In the genomic region with DNA sequence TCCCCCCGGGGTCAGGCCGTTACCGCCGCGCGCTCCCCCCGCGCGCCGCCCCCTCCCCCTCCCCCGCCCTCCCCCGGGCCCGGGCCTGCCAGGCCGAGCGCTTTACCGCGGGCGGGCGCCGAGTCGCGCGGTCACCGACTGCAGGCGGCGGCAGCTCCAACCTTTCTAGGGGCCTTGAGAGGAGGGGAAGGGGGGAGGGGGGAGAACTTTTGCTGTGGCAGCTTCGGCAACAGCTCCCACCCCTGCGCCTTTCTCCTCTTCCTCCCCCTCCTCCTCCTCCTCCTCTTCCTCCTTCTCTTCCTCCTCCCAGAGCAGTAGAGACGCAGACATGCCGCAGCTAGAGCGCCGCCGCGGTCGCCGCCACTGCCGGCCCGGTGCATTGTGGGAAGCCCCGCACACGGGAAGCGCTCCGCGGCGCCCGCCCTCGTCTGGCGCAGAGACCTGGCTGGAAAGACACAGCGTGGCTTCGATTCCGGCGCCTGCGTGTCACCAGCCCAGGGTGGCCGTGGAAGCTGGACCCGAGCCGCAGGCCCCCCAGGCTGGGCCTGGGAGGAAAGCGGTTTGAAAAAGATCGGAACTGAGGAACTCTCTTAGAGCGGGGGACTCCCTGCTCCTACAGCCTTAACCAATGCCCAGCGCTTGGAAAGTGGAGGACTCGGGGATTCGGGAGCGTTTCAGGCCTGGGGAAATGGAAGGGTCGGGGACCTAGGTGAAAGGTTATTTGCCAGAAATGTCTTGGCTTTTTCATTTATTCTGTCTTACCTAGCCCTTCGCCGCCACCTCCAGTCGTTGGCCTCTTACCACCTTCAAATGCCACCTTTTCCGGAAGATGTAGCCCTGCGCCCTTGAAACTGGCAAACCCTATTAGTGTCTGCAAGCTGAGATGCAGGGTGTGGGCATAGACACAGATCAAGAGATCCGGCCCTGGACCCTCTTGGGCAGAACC, we compare ENCODE assay signal across 8 cellular contexts. TPM values are rescaled to one million over a fixed set of nuclear protein-coding genes. Genes with fewer than 3 reads are reported as not detected.
DNase-seq lines count a peak whose midpoint lies in the region; ATAC-seq, FAIRE-seq and TF ChIP-seq lines count a peak whose summit lies in the region.

A gene with protein sequence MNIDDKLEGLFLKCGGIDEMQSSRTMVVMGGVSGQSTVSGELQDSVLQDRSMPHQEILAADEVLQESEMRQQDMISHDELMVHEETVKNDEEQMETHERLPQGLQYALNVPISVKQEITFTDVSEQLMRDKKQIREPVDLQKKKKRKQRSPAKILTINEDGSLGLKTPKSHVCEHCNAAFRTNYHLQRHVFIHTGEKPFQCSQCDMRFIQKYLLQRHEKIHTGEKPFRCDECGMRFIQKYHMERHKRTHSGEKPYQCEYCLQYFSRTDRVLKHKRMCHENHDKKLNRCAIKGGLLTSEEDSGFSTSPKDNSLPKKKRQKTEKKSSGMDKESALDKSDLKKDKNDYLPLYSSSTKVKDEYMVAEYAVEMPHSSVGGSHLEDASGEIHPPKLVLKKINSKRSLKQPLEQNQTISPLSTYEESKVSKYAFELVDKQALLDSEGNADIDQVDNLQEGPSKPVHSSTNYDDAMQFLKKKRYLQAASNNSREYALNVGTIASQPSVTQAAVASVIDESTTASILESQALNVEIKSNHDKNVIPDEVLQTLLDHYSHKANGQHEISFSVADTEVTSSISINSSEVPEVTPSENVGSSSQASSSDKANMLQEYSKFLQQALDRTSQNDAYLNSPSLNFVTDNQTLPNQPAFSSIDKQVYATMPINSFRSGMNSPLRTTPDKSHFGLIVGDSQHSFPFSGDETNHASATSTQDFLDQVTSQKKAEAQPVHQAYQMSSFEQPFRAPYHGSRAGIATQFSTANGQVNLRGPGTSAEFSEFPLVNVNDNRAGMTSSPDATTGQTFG (minus strand): TSS at position 330 of the 946 bp plus-strand sequence. CDS start 61,685 bp downstream, outside the sequence.

- peak; percentile 84 for ATAC-seq in GM21528 (IDR thresholded peaks at IDR 0.05; ENCODE audit: low FRiP score, unreplicated experiment)

- DNase-seq in D721Med (ENCODE audit: insufficient read length, low spot score): peak; percentile 53
- DNase-seq in PC-9: peak; percentile 76 to 94
- peak; percentile 92 for DNase-seq in activated T-cell treated with anti-CD3 and anti-CD28 coated beads, Interleukin-2, amount 50 U/mL, for 1 hour
- DNase-seq in erythroblast (lab: John Stamatoyannopoulos, UW): peak; percentile 94 to 95
- DNase-seq in stimulated activated CD8-positive, alpha-beta memory T cell treated with anti-CD3 and anti-CD28 coated beads, Interleukin-4, amount 100 ng/mL, for 4 hours (ENCODE audit: low read depth in 2 of 2, low spot score in 1 of 2): peak; percentile 68 to 80

- H2AFZ ChIP-seq in PC-9: peak within 1 kb of the TSS; percentile 88

- H3K4me2 ChIP-seq in PC-9: peak within 1 kb of the TSS; percentile 97

- no peaks in the 10 kb centered on the region for H3K9me3 ChIP-seq in PC-9 (ENCODE audit: insufficient read depth, low read depth)
- H3K9me3 ChIP-seq in mucosa of rectum (ENCODE audit: control insufficient read depth in 2 of 2, low read length in 2 of 2): no peaks in the 10 kb centered on the region

- no peaks in the 10 kb centered on the region for H3K9me2 ChIP-seq in PC-9 (ENCODE audit: insufficient read depth)

- peak within 1 kb of the TSS; percentile 89 to 93 for H3K9ac ChIP-seq in mucosa of rectum (ENCODE audit: low read depth in 1 of 2, low read length in 2 of 2)

- intact Hi-C loops in PC-9 (cut with micrococcal nuclease; ENCODE audit: unreplicated experiment): loop anchor here (2.0 to 10.0 kb wide), 3 partner anchors 57 to 380 kb away; no protein-coding TSS in a partner anchor

- POLR2A ChIA-PET in PC-9 (lab: Charles Lee; ENCODE audit: unreplicated experiment): interaction anchor here (0.5 to 0.7 kb wide), 5 partner anchors 38 to 392 kb away, joined by 3 to 8 read pairs (median 3); no protein-coding TSS in a partner anchor

- H4K20me1 ChIP-seq in PC-9 (ENCODE audit: insufficient read depth): peaks cover 17% of the 10 kb centered on the region

- peak; percentile 94 for TF ChIP-seq POLR2A in erythroblast (IDR thresholded peaks at IDR 0.05; ENCODE audit: low read length)

- CTCF ChIA-PET in PC-9 (lab: Charles Lee): interaction anchor here (0.6 to 0.7 kb wide), 3 partner anchors 53 to 169 kb away, joined by 3 to 11 read pairs (median 7); no protein-coding TSS in a partner anchor

- H3F3A ChIP-seq in PC-9 (ENCODE audit: insufficient read depth, low read depth): peaks cover 14% of the 10 kb centered on the region

- BruUV-seq in PC-9 (replicated peaks; lab: Mats Ljungman, UMichigan): TSS peak; percentile 71

- H3K4me3 ChIP-seq in PC-9 (peak within 1 kb of the TSS; percentile 75), mucosa of rectum (ENCODE audit: low read length in 2 of 2) (peak within 1 kb of the TSS; percentile 83 to 95)

- no peak for TF ChIP-seq CTCF in D721Med (IDR thresholded peaks at IDR 0.05; ENCODE audit: insufficient read depth, missing control alignments)
- TF ChIP-seq CTCF in PC-9 (conservative IDR thresholded peaks at IDR 0.05): no peak

- H3K27me3 ChIP-seq in PC-9 (ENCODE audit: insufficient read depth, low read depth) (no peaks in the 10 kb centered on the region), mucosa of rectum (ENCODE audit: control insufficient read depth in 2 of 2, insufficient read depth in 2 of 2, low read length in 2 of 2) (no peaks in the 10 kb centered on the region)

- TF ChIP-seq RAD21 in Ishikawa (IDR thresholded peaks at IDR 0.05; ENCODE audit: low read depth): no peak

- FAIRE-seq in D721Med (lab: Jason Lieb, UNC): peak; percentile 11

- 0 out of 2 replicates have a peak, but pooled peaks have one; percentile 19 for TF ChIP-seq EP300 in Ishikawa (IDR thresholded peaks at IDR 0.05; ENCODE audit: borderline replicate concordance)

- H3K4me1 ChIP-seq in PC-9 (replicated peaks; ENCODE audit: insufficient read depth) (peaks cover 19% of the 10 kb centered on the region), mucosa of rectum (ENCODE audit: control insufficient read depth in 2 of 2, insufficient read depth in 2 of 2, low read length in 2 of 2) (peaks cover 16 to 18% of the 10 kb centered on the region in 2 donors)

- no peaks in the 10 kb centered on the region for H3K36me3 ChIP-seq in PC-9 (ENCODE audit: low read depth)
- peaks cover 0 to 2% of the 10 kb centered on the region in 2 donors for H3K36me3 ChIP-seq in mucosa of rectum (ENCODE audit: control insufficient read depth in 2 of 2, insufficient read depth in 2 of 2, low read length in 2 of 2)

- peaks cover 54% of the 10 kb centered on the region for H3K79me2 ChIP-seq in PC-9 (ENCODE audit: low read depth)

- H3K27ac ChIP-seq in PC-9 (peak within 1 kb of the TSS; percentile 64), mucosa of rectum (ENCODE audit: low read depth in 2 of 2, low read length in 2 of 2) (peak within 1 kb of the TSS; percentile 77 to 86)

TF ChIP-seq in Ishikawa, 13 proteins besides CTCF, POLR2A, EP300 and RAD21:
- TF ChIP-seq, protein P1, sequence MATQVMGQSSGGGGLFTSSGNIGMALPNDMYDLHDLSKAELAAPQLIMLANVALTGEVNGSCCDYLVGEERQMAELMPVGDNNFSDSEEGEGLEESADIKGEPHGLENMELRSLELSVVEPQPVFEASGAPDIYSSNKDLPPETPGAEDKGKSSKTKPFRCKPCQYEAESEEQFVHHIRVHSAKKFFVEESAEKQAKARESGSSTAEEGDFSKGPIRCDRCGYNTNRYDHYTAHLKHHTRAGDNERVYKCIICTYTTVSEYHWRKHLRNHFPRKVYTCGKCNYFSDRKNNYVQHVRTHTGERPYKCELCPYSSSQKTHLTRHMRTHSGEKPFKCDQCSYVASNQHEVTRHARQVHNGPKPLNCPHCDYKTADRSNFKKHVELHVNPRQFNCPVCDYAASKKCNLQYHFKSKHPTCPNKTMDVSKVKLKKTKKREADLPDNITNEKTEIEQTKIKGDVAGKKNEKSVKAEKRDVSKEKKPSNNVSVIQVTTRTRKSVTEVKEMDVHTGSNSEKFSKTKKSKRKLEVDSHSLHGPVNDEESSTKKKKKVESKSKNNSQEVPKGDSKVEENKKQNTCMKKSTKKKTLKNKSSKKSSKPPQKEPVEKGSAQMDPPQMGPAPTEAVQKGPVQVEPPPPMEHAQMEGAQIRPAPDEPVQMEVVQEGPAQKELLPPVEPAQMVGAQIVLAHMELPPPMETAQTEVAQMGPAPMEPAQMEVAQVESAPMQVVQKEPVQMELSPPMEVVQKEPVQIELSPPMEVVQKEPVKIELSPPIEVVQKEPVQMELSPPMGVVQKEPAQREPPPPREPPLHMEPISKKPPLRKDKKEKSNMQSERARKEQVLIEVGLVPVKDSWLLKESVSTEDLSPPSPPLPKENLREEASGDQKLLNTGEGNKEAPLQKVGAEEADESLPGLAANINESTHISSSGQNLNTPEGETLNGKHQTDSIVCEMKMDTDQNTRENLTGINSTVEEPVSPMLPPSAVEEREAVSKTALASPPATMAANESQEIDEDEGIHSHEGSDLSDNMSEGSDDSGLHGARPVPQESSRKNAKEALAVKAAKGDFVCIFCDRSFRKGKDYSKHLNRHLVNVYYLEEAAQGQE (IDR thresholded peaks at IDR 0.05; ENCODE audit: low read depth): no peak
- TF ChIP-seq MAX (IDR thresholded peaks at IDR 0.05) (peak; percentile 85), FOXM1 (IDR thresholded peaks at IDR 0.05; ENCODE audit: borderline replicate concordance, low read depth) (peak; percentile 36; the same call in 1 of the 2 replicates), YY1 (IDR thresholded peaks at IDR 0.05; ENCODE audit: low read depth) (peak; percentile 86), USF1 (IDR thresholded peaks at IDR 0.05) (0 out of 2 replicates have a peak, but pooled peaks have one; percentile 6), NFIC (IDR thresholded peaks at IDR 0.05) (peak; percentile 47; the same call in 1 of the 2 replicates), ZBTB7A (IDR thresholded peaks at IDR 0.05; ENCODE audit: low read depth) (no peak), CEBPB (IDR thresholded peaks at IDR 0.05) (no peak), EGR1 (IDR thresholded peaks at IDR 0.05) (peak; percentile 34; the same call in 1 of the 2 replicates), TEAD4 (IDR thresholded peaks at IDR 0.05) (no peak; the same call in 1 of the 2 replicates), TCF12 (IDR thresholded peaks at IDR 0.05; ENCODE audit: low read depth) (peak; percentile 83), CREB1 (IDR thresholded peaks at IDR 0.05; ENCODE audit: low read depth) (no peak; the same call in 1 of the 2 replicates), TAF1 (IDR thresholded peaks at IDR 0.05; ENCODE audit: low read depth) (peak; percentile 98)

RNA-seq across cellular contexts. Expression of the gene that starts here (rescaled TPM):
- 53.8 and 62.6 TPM in 2 replicates for total RNA-seq in PC-9 (2021)

Comparison
In these comparisons a context has a peak if more than half of its experiments do, and no peak if none do; other contexts are left out.
1. Peak in every context shown above with its lines: DNase-seq, ATAC-seq, H3K4me3 ChIP-seq and H3K27ac ChIP-seq.